18 cellular contexts compared by ENCODE assay signal in the genomic region with DNA sequence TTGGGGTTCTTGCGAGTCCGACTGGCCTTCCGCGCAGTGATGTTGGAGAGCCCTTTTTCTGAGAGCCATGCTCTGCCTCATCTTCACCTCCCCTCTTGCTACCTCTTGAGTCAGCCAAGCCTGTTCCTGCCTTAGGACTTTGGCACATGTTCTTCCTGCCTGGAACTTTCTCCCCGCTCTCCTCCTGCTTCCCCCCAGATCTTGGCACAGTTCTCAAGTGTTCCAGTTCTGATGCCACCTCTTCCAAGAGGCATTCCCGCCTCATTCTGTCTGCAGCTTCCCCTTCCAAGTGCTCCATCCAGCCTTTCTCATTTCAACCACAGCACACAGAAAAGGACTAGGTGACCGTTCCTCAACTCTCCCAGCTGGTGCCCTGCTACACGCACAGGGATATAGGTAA. TPM values are rescaled to one million over a fixed set of nuclear protein-coding genes. Genes with fewer than 3 reads are reported as not detected.
A peak's percentile ranks its signal among the peaks of the same experiment; 100 is the strongest.
DNase-seq lines count a peak whose midpoint lies in the region; ATAC-seq and TF ChIP-seq lines count a peak whose summit lies in the region.
"Had no signal": no experiment of that assay in that cellular context is flagged by ENCODE, and none has a peak within 500 bp of the region (broad histone marks: within the 10 kb centered on the region; RNA-seq: fewer than 3 reads in every experiment).

No MANE protein-coding gene starts in this region.

- no peaks in the 10 kb centered on the region for H3K36me3 Mint-ChIP-seq in HFFc6 (ENCODE audit: low read depth)
- H3K36me3 Mint-ChIP-seq: activated naive CD4-positive, alpha-beta T cell treated with anti-CD3 and anti-CD28 coated beads, Interleukin-2, amount 50 U/mL, for 72 hours had no signal

- H3K27ac Mint-ChIP-seq in HFFc6, result no peak overlapping the region
- H3K27ac Mint-ChIP-seq: activated T-cell treated with anti-CD3 and anti-CD28 coated beads, Interleukin-2, amount 50 U/mL, for 24 hours; stimulated activated naive CD8-positive, alpha-beta T cell treated with anti-CD3 and anti-CD28 coated beads, Interleukin-15, Interleukin-2, amounts not matched to agents 100 ng/mL and 50 ng/mL, for 24 hours had no signal

- no peak overlapping the region for H3K9ac ChIP-seq in rectal smooth muscle tissue (ENCODE audit: low read length)

- no peak for TF ChIP-seq CTCF in heart right ventricle (IDR thresholded peaks at IDR 0.05)
- no peak for TF ChIP-seq CTCF in fibroblast of the aortic adventitia (IDR thresholded peaks at IDR 0.05; ENCODE audit: insufficient read depth, low read length)
- TF ChIP-seq CTCF in HFFc6 (IDR thresholded peaks at IDR 0.05), result no peak

- H3K27me3 ChIP-seq in heart right ventricle (no peaks in the 10 kb centered on the region), rectal smooth muscle tissue (ENCODE audit: control insufficient read depth, insufficient read depth, low read length) (no peaks in the 10 kb centered on the region), aorta (ENCODE audit: control insufficient read depth in 1 of 2, insufficient read depth in 2 of 2, low read length in 1 of 2) (no peaks in the 10 kb centered on the region)

- ATAC-seq in heart right ventricle, result peak in 1 of 8 donors; percentile 1
- no peak for ATAC-seq in Right ventricle myocardium superior (ENCODE audit: poor library complexity)
- ATAC-seq in aorta (ENCODE audit: low FRiP score), result peak; percentile 67
- ATAC-seq in HG02571 (IDR thresholded peaks at IDR 0.05; ENCODE audit: unreplicated experiment), result no peak
- ATAC-seq: activated naive CD4-positive, alpha-beta T cell treated with anti-CD3 and anti-CD28 coated beads, Interleukin-2, amount 50 U/mL, for 72 hours had no signal

- WGBS in heart right ventricle, 2 donors, result 57 to 65% methylated on average over 8 of the region's 8 CpGs
- WGBS in aorta, 2 donors, result 4 to 8% methylated on average over 8 of the region's 8 CpGs

- peaks cover 10% of the 10 kb centered on the region for H3K4me1 Mint-ChIP-seq in HFFc6 (ENCODE audit: low read depth)

- H3K36me3 ChIP-seq in heart right ventricle, result no peaks in the 10 kb centered on the region
- no peaks in the 10 kb centered on the region for H3K36me3 ChIP-seq in rectal smooth muscle tissue (ENCODE audit: control insufficient read depth, insufficient read depth, low read length)
- no peaks in the 10 kb centered on the region for H3K36me3 ChIP-seq in aorta (ENCODE audit: control insufficient read depth in 1 of 2, insufficient read depth in 2 of 2, low read length in 1 of 2)

- H3K9me3 Mint-ChIP-seq in HFFc6, result no peaks in the 10 kb centered on the region
- H3K9me3 Mint-ChIP-seq: activated naive CD4-positive, alpha-beta T cell treated with anti-CD3 and anti-CD28 coated beads, Interleukin-2, amount 50 U/mL, for 72 hours; activated T-cell treated with anti-CD3 and anti-CD28 coated beads, Interleukin-2, amount 50 U/mL, for 24 hours; CD8-positive, alpha-beta memory T cell; stimulated activated naive CD8-positive, alpha-beta T cell treated with anti-CD3 and anti-CD28 coated beads, Interleukin-15, Interleukin-2, amounts not matched to agents 100 ng/mL and 50 ng/mL, for 24 hours had no signal

- intact Hi-C loops in heart right ventricle (cut with DNase I), result loop anchor here in 1 of 10 donors (10.0 kb wide), 1 partner anchor 58 kb away; no protein-coding TSS in a partner anchor
- intact Hi-C loops in Right ventricle myocardium superior (cut with DNase I), result no loop called here
- intact Hi-C loops in aorta (cut with DNase I), result loop anchor here in 1 of 2 donors (2.0 kb wide), 1 partner anchor 16 kb away; no protein-coding TSS in a partner anchor

- H3K9me3 ChIP-seq in heart right ventricle, result no peaks in the 10 kb centered on the region
- no peaks in the 10 kb centered on the region for H3K9me3 ChIP-seq in aorta (ENCODE audit: control insufficient read depth, low read length)

- DNase-seq in heart right ventricle, result no peak
- no peak for DNase-seq in Right ventricle myocardium superior
- DNase-seq in fibroblast of the aortic adventitia (ENCODE audit: low read depth), result peak; percentile 16
- peak in 1 of 2 donors; percentile 61 for DNase-seq in aorta
- no peak for DNase-seq in HFFc6
- no peak for DNase-seq in stimulated activated CD4-positive, alpha-beta T cell treated with anti-CD3 and anti-CD28 coated beads, Interleukin-15, amount 100 ng/mL, for 24 hours
- DNase-seq: activated CD4-positive, alpha-beta T cell treated with anti-CD3 and anti-CD28 coated beads, Interleukin-2, amount 50 U/mL, for 4 hours; activated T-cell treated with anti-CD3 and anti-CD28 coated beads, Interleukin-2, amount 50 U/mL, for 24 hours; CD8-positive, alpha-beta memory T cell; central memory CD4-positive, alpha-beta T cell; MM.1S; NCI-H1930; NCI-H526 treated with DMSO at 0.1 percent for 48 hours; stimulated activated CD4-positive, alpha-beta T cell treated with anti-CD3 and anti-CD28 coated beads, Interleukin-12 subunit alpha, Interleukin-12 subunit beta, amount 100 ng/mL, for 4 hours had no signal

- H3K27ac ChIP-seq in heart right ventricle, result peak overlapping the region in 9 of 10 donors; percentile 61 to 99 (median 88)
- peak overlapping the region; percentile 97 for H3K27ac ChIP-seq in rectal smooth muscle tissue (ENCODE audit: low read depth, low read length)
- peak overlapping the region; percentile 94 to 99 for H3K27ac ChIP-seq in aorta (ENCODE audit: low read depth in 1 of 2, low read length in 2 of 2)

- H3K27me3 Mint-ChIP-seq in HFFc6 (ENCODE audit: insufficient read depth), result peaks cover 1% of the 10 kb centered on the region
- H3K27me3 Mint-ChIP-seq: activated T-cell treated with anti-CD3 and anti-CD28 coated beads, Interleukin-2, amount 50 U/mL, for 24 hours; stimulated activated naive CD8-positive, alpha-beta T cell treated with anti-CD3 and anti-CD28 coated beads, Interleukin-15, Interleukin-2, amounts not matched to agents 100 ng/mL and 50 ng/mL, for 24 hours had no signal

- H3K4me1 ChIP-seq in heart right ventricle (peaks cover 29 to 100% (median 75%) of the 10 kb centered on the region in 9 donors), rectal smooth muscle tissue (ENCODE audit: control insufficient read depth, insufficient read depth, low read length) (peaks cover 47% of the 10 kb centered on the region), aorta (ENCODE audit: control insufficient read depth in 1 of 2, insufficient read depth in 2 of 2, low read length in 2 of 2) (peaks cover 14 to 20% of the 10 kb centered on the region in 2 donors)

- H3K4me3 ChIP-seq in heart right ventricle (no peak overlapping the region), fibroblast of the aortic adventitia (ENCODE audit: low read depth, low read length) (no peak overlapping the region), rectal smooth muscle tissue (ENCODE audit: low read length) (no peak overlapping the region), aorta (ENCODE audit: low read length in 2 of 2) (no peak overlapping the region)

- H3K4me3 Mint-ChIP-seq in HFFc6, result no peak overlapping the region
- H3K4me3 Mint-ChIP-seq: activated T-cell treated with anti-CD3 and anti-CD28 coated beads, Interleukin-2, amount 50 U/mL, for 24 hours; CD8-positive, alpha-beta memory T cell; stimulated activated naive CD8-positive, alpha-beta T cell treated with anti-CD3 and anti-CD28 coated beads, Interleukin-15, Interleukin-2, amounts not matched to agents 100 ng/mL and 50 ng/mL, for 24 hours had no signal

RNA-seq across cellular contexts. Expression of gene AKAP1, which starts 7.7 kb away (rescaled TPM):
- total RNA-seq in heart right ventricle (100 to 1,000 TPM; 107 to 234 (median 160) TPM), Right ventricle myocardium superior (228 TPM), fibroblast of the aortic adventitia (ENCODE audit: low replicate concordance) (12.9 and 23.6 TPM in 2 replicates), aorta (10 to 100 TPM; 62.4 to 68.9 TPM)
- polyA plus RNA-seq in heart right ventricle (100 to 1,000 TPM in 1 of 2 donors, 10 to 100 TPM in 1; 31.0 to 101 TPM), aorta (10 to 100 TPM; 18.9 to 46.9 TPM)
- total RNA-seq in HFFc6 (2021; fragmentation: NEBNext Ultra II Directional; extraction: Animal tissue kit (Norgen Biotek cat#: 25700)), result 10 to 100 TPM in 5 of 6 experiments, 1 to 10 TPM in 1; 9.7 to 12.6 (median 10.7) TPM
